In the genomic region with DNA sequence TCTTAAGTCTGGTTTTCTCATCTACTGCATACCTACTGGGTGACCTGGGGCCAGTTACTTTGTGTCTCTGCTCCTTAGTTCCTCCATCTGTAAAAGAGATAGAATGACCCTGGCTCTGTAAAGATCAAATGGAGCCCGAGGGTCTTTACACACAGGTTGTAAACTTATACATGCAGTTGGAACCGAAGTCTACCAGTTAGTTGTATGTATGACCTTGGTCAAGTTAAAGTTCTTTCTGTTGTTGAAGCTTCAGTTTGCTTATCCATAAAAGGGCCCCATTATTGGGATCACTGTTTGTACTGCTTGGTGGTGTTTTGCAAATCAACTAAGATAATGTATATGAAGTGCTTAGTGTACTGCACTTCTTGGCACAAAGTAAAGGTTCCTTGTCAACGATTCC, we compare ENCODE assay signal across 33 cellular contexts.
"Had no signal": no experiment of that assay in that cellular context is flagged by ENCODE, and none has a peak within 500 bp of the region (broad histone marks: within the 10 kb centered on the region; RNA-seq: fewer than 3 reads in every experiment).

No MANE protein-coding gene starts in this region.

- H3K36me3 ChIP-seq: adrenal gland, ascending aorta, brain microvascular endothelial cell, breast epithelium, cardiac muscle cell had no signal

- DNase-seq: activated effector memory CD4-positive, alpha-beta T cell treated with anti-CD3 and anti-CD28 coated beads, Interleukin-2, amount 50 U/mL, for 16 hours; activated effector memory CD4-positive, alpha-beta T cell treated with Interleukin-2 at 50 U/mL for 16 hours; activated gamma-delta T cell; activated gamma-delta T cell treated with Interleukin-2 at 50 U/mL for 16 hours; activated naive CD4-positive, alpha-beta T cell; activated naive CD4-positive, alpha-beta T cell treated with anti-CD3 and anti-CD28 coated beads for 36 hours; activated naive CD4-positive, alpha-beta T cell treated with anti-CD3 and anti-CD28 coated beads, Interleukin-2, amount 10 ng/mL, durations not matched to agents 7 days and 5 days; activated naive CD4-positive, alpha-beta T cell treated with anti-CD3 and anti-CD28 coated beads, Interleukin-2, amount 50 U/mL, for 16 hours; activated naive CD4-positive, alpha-beta T cell treated with Interleukin-2 at 50 U/mL for 16 hours; activated naive CD8-positive, alpha-beta T cell treated with anti-CD3 and anti-CD28 coated beads for 36 hours; activated naive CD8-positive, alpha-beta T cell treated with anti-CD3 and anti-CD28 coated beads, Interleukin-2, amount 10 ng/mL, durations not matched to agents 7 days and 5 days; activated naive CD8-positive, alpha-beta T cell treated with anti-CD3 and anti-CD28 coated beads, Interleukin-2, amount 50 U/mL, for 24 hours; activated T-cell treated with anti-CD3 and anti-CD28 coated beads, Interleukin-2, amount 50 U/mL, for 24 hours; activated T-cell treated with anti-CD3 and anti-CD28 coated beads, Interleukin-2, amount 50 U/mL, for 4 hours; activated T-cell treated with anti-CD3 and anti-CD28 coated beads, Interleukin-2, amount 50 U/mL, for 48 hours; activated T-cell treated with anti-CD3 and anti-CD28 coated beads, Interleukin-2, amount 50 U/mL, for 72 hours; adrenal gland; amniotic stem cell; amygdala; anterior cingulate cortex; aorta; body of pancreas; brain microvascular endothelial cell; caudate nucleus; central memory CD4-positive, alpha-beta T cell; cerebellar nuclear complex had no signal

- H3K27me3 ChIP-seq: adrenal gland, ascending aorta, body of pancreas, brain microvascular endothelial cell, breast epithelium, cardiac muscle cell had no signal

- ATAC-seq: activated naive CD4-positive, alpha-beta T cell treated with anti-CD3 and anti-CD28 coated beads, Interleukin-2, amount 50 U/mL, for 72 hours; activated naive CD8-positive, alpha-beta T cell treated with anti-CD3 and anti-CD28 coated beads, Interleukin-2, amount 50 U/mL, for 24 hours; activated T-cell treated with anti-CD3 and anti-CD28 coated beads, Interleukin-2, amount 50 U/mL, for 4 hours; activated T-cell treated with anti-CD3 and anti-CD28 coated beads, Interleukin-2, amount 50 U/mL, for 72 hours; activated T-helper 17 cell treated with anti-CD3 and anti-CD28 coated beads, Interleukin-2, amount 50 U/mL, for 72 hours; body of pancreas had no signal

- H3K27ac ChIP-seq: adrenal gland, ascending aorta, body of pancreas, brain microvascular endothelial cell, breast epithelium, cardiac muscle cell had no signal

- H3K4me3 ChIP-seq: adrenal gland, ascending aorta, body of pancreas, breast epithelium, cardiac muscle cell had no signal

- H3K4me1 ChIP-seq: adrenal gland, body of pancreas, breast epithelium had no signal

- H3K9me3 ChIP-seq: adrenal gland, ascending aorta, body of pancreas, breast epithelium had no signal

- FAIRE-seq: astrocyte, bronchial epithelial cell had no signal
